In genomic region chr7:16392990-16393523, GRCh38 we compare ENCODE assay signal across 9 cellular contexts.
"Had no signal": no experiment of that assay in that cellular context is flagged by ENCODE, and none has a peak within 500 bp of the region (broad histone marks: within the 10 kb centered on the region; RNA-seq: fewer than 3 reads in every experiment).

No MANE protein-coding gene starts in this region.

- H3K4me3 Mint-ChIP-seq: HFFc6, IgD-negative memory B cell had no signal

- H3K9ac ChIP-seq: GM23248 had no signal

- DNase-seq: GM23248, GOT3, H7, HFFc6, KBM-7 had no signal

- H3K27ac ChIP-seq: GM23248 had no signal

- H3K4me1 ChIP-seq: HAP-1 had no signal

- H3K27me3 Mint-ChIP-seq: IgD-negative memory B cell had no signal

- H3K36me3 ChIP-seq: HAP-1 had no signal

- H3K27ac Mint-ChIP-seq: HFFc6, IgD-negative memory B cell had no signal

- H2AFZ ChIP-seq: GM23248 had no signal

- ATAC-seq: HCT116 had no signal

- H3K36me3 Mint-ChIP-seq: IgD-negative memory B cell had no signal

- FAIRE-seq: HTR-8/SVneo had no signal

- H3K4me3 ChIP-seq: GM23248, HAP-1 had no signal
